Comparison of ENCODE assay signal across 7 cellular contexts in genomic region chr1:33507661-33508060, GRCh38.
"Had no signal": no experiment of that assay in that cellular context is flagged by ENCODE, and none has a peak within 500 bp of the region (broad histone marks: within the 10 kb centered on the region; RNA-seq: fewer than 3 reads in every experiment).

No MANE protein-coding gene starts in this region.

- H3K36me3 Mint-ChIP-seq: IgD-negative memory B cell had no signal

- FAIRE-seq: HTR-8/SVneo had no signal

- DNase-seq: IMR-90, KBM-7, KG1 had no signal

- H3K27ac Mint-ChIP-seq: IgD-negative memory B cell had no signal

- H3K4me2 ChIP-seq: KMS-11 had no signal

- H3K27ac ChIP-seq: HL-60, KMS-11 had no signal

- H3K9ac ChIP-seq: KMS-11 had no signal

- H3K4me3 Mint-ChIP-seq: IgD-negative memory B cell had no signal
